Comparison of ENCODE assay signal across 8 cellular contexts in genomic region chr16:85309656-85310587, GRCh38.
DNase-seq lines count a peak whose midpoint lies in the region; ATAC-seq and TF ChIP-seq lines count a peak whose summit lies in the region.

No MANE protein-coding gene starts in this region.

- POLR2A ChIA-PET in activated CD4-positive, alpha-beta T cell treated with anti-CD3 and anti-CD28 coated beads, Interleukin-2, amount 10 ng/mL, durations not matched to agents 7 days and 5 days (lab: Charles Lee), result no interaction called here
- POLR2A ChIA-PET in T-cell (lab: Charles Lee), result no interaction called here

- H3K4me3 ChIP-seq in left ventricle myocardium inferior, result no peak overlapping the region

- intact Hi-C loops in left ventricle myocardium inferior (cut with micrococcal nuclease), result no loop called here

- ATAC-seq in T-cell (replicated peaks in 1 of 4), result peak in 3 of 4 experiments; percentile 18 to 35 (median 33)
- peak; percentile 69 to 73 for ATAC-seq in stimulated activated naive B cell treated with anti-CD40 and anti-IgM and Interleukin-4, amounts not matched to agents 10 μg/mL and 1 μg/mL and 100 μg/mL, for 72 hours (replicated peaks)

- H3K27ac ChIP-seq in left ventricle myocardium inferior (replicated peaks), result peak overlapping the region; percentile 71

- no peaks in the 10 kb centered on the region for H3K9me3 Mint-ChIP-seq in activated CD4-positive, alpha-beta T cell treated with anti-CD3 and anti-CD28 coated beads, Interleukin-2, amount 10 ng/mL, durations not matched to agents 7 days and 5 days
- H3K9me3 Mint-ChIP-seq in T-cell (no peaks in the 10 kb centered on the region), type B pancreatic cell (no peaks in the 10 kb centered on the region)
- no peaks in the 10 kb centered on the region for H3K9me3 Mint-ChIP-seq in stimulated activated naive B cell treated with anti-CD40 and anti-IgM and Interleukin-4, amounts not matched to agents 10 μg/mL and 1 μg/mL and 100 μg/mL, for 72 hours

- no peak for TF ChIP-seq CTCF in left ventricle myocardium inferior (IDR thresholded peaks at IDR 0.05; ENCODE audit: borderline replicate concordance)
- no peak for TF ChIP-seq CTCF in type B pancreatic cell (conservative IDR thresholded peaks at IDR 0.05)

- peaks cover 59% of the 10 kb centered on the region for H3K4me1 Mint-ChIP-seq in activated CD4-positive, alpha-beta T cell treated with anti-CD3 and anti-CD28 coated beads, Interleukin-2, amount 10 ng/mL, durations not matched to agents 7 days and 5 days
- peaks cover 54 to 65% (median 61%) of the 10 kb centered on the region in 3 donors for H3K4me1 Mint-ChIP-seq in T-cell
- H3K4me1 Mint-ChIP-seq in stimulated activated naive B cell treated with anti-CD40 and anti-IgM and Interleukin-4, amounts not matched to agents 10 μg/mL and 1 μg/mL and 100 μg/mL, for 72 hours, result peaks cover 67 to 93% of the 10 kb centered on the region in 2 donors
- peaks cover 42% of the 10 kb centered on the region for H3K4me1 Mint-ChIP-seq in type B pancreatic cell (ENCODE audit: unreplicated experiment)

- no peaks in the 10 kb centered on the region for H3K9me3 ChIP-seq in left ventricle myocardium inferior (replicated peaks)

- H3K4me1 ChIP-seq in left ventricle myocardium inferior, result peaks cover 75% of the 10 kb centered on the region

- DNase-seq in activated CD4-positive, alpha-beta T cell treated with anti-CD3 and anti-CD28 coated beads, Interleukin-2, amount 10 ng/mL, durations not matched to agents 7 days and 5 days, result peak; percentile 38
- DNase-seq in activated CD4-positive, alpha-beta T cell treated with anti-CD3 and anti-CD28 coated beads, Interleukin-2, amount 50 U/mL, for 48 hours, result no peak
- DNase-seq in T-cell (peak in 11 of 34 experiments; percentile 3 to 44 (median 28)), left ventricle myocardium inferior (peak; percentile 48), NCI-H1930 (lab: John Stamatoyannopoulos, UW) (no peak), NCI-H128 (lab: John Stamatoyannopoulos, UW; ENCODE audit: unreplicated experiment) (no peak), type B pancreatic cell (ENCODE audit: extremely low spot score, unreplicated experiment) (no peak)
- DNase-seq in stimulated activated naive B cell treated with anti-CD40 and anti-IgM and Interleukin-4, amounts not matched to agents 10 μg/mL and 1 μg/mL and 100 μg/mL, for 72 hours, result peak; percentile 64

- H3K36me3 ChIP-seq in left ventricle myocardium inferior, result no peaks in the 10 kb centered on the region

- no peaks in the 10 kb centered on the region for H3K27me3 ChIP-seq in left ventricle myocardium inferior (ENCODE audit: low read depth)

- CTCF ChIA-PET in activated CD4-positive, alpha-beta T cell treated with anti-CD3 and anti-CD28 coated beads, Interleukin-2, amount 10 ng/mL, durations not matched to agents 7 days and 5 days (lab: Charles Lee), result interaction anchor here (2.3 kb wide), 1 partner anchor 12 kb away, joined by 7 read pairs; no protein-coding TSS in a partner anchor
- CTCF ChIA-PET in T-cell (lab: Charles Lee), result interaction anchor here in 1 of 2 donors (1.5 to 1.8 kb wide), 2 partner anchors 13 to 306 kb away, joined by 4 to 7 read pairs; no protein-coding TSS in a partner anchor

- H3K27ac Mint-ChIP-seq in activated CD4-positive, alpha-beta T cell treated with anti-CD3 and anti-CD28 coated beads, Interleukin-2, amount 10 ng/mL, durations not matched to agents 7 days and 5 days, result peak overlapping the region; percentile 83
- H3K27ac Mint-ChIP-seq in T-cell (peak overlapping the region; percentile 83), type B pancreatic cell (no peak overlapping the region)
- peak overlapping the region; percentile 77 for H3K27ac Mint-ChIP-seq in stimulated activated naive B cell treated with anti-CD40 and anti-IgM and Interleukin-4, amounts not matched to agents 10 μg/mL and 1 μg/mL and 100 μg/mL, for 72 hours

- no peaks in the 10 kb centered on the region for H3K36me3 Mint-ChIP-seq in activated CD4-positive, alpha-beta T cell treated with anti-CD3 and anti-CD28 coated beads, Interleukin-2, amount 10 ng/mL, durations not matched to agents 7 days and 5 days (ENCODE audit: low read depth)
- no peaks in the 10 kb centered on the region for H3K36me3 Mint-ChIP-seq in T-cell
- H3K36me3 Mint-ChIP-seq in stimulated activated naive B cell treated with anti-CD40 and anti-IgM and Interleukin-4, amounts not matched to agents 10 μg/mL and 1 μg/mL and 100 μg/mL, for 72 hours, result no peaks in the 10 kb centered on the region
- no peaks in the 10 kb centered on the region for H3K36me3 Mint-ChIP-seq in type B pancreatic cell

- H3K4me3 Mint-ChIP-seq in activated CD4-positive, alpha-beta T cell treated with anti-CD3 and anti-CD28 coated beads, Interleukin-2, amount 10 ng/mL, durations not matched to agents 7 days and 5 days, result peak overlapping the region; percentile 41
- H3K4me3 Mint-ChIP-seq in T-cell (peak overlapping the region; percentile 28 to 78 (median 44)), type B pancreatic cell (no peak overlapping the region)
- H3K4me3 Mint-ChIP-seq in stimulated activated naive B cell treated with anti-CD40 and anti-IgM and Interleukin-4, amounts not matched to agents 10 μg/mL and 1 μg/mL and 100 μg/mL, for 72 hours, result peak overlapping the region; percentile 50 to 71

- no peaks in the 10 kb centered on the region for H3K27me3 Mint-ChIP-seq in activated CD4-positive, alpha-beta T cell treated with anti-CD3 and anti-CD28 coated beads, Interleukin-2, amount 10 ng/mL, durations not matched to agents 7 days and 5 days
- peaks cover 0 to 19% of the 10 kb centered on the region in 2 donors for H3K27me3 Mint-ChIP-seq in T-cell
- no peaks in the 10 kb centered on the region for H3K27me3 Mint-ChIP-seq in stimulated activated naive B cell treated with anti-CD40 and anti-IgM and Interleukin-4, amounts not matched to agents 10 μg/mL and 1 μg/mL and 100 μg/mL, for 72 hours
- peaks cover 3% of the 10 kb centered on the region for H3K27me3 Mint-ChIP-seq in type B pancreatic cell

Comparison
In these comparisons a context has a peak if more than half of its experiments do, and no peak if none do; other contexts are left out.
1. DNase-seq: peak in activated CD4-positive, alpha-beta T cell treated with anti-CD3 and anti-CD28 coated beads, Interleukin-2, amount 10 ng/mL, durations not matched to agents 7 days and 5 days (single experiment), left ventricle myocardium inferior (single experiment) and stimulated activated naive B cell treated with anti-CD40 and anti-IgM and Interleukin-4, amounts not matched to agents 10 μg/mL and 1 μg/mL and 100 μg/mL, for 72 hours (single experiment); none in activated CD4-positive, alpha-beta T cell treated with anti-CD3 and anti-CD28 coated beads, Interleukin-2, amount 50 U/mL, for 48 hours (0 of 2), NCI-H1930 (0 of 2), NCI-H128 (single experiment) and type B pancreatic cell (single experiment).